Comparison of ENCODE assay signal across 10 cellular contexts in the genomic region with DNA sequence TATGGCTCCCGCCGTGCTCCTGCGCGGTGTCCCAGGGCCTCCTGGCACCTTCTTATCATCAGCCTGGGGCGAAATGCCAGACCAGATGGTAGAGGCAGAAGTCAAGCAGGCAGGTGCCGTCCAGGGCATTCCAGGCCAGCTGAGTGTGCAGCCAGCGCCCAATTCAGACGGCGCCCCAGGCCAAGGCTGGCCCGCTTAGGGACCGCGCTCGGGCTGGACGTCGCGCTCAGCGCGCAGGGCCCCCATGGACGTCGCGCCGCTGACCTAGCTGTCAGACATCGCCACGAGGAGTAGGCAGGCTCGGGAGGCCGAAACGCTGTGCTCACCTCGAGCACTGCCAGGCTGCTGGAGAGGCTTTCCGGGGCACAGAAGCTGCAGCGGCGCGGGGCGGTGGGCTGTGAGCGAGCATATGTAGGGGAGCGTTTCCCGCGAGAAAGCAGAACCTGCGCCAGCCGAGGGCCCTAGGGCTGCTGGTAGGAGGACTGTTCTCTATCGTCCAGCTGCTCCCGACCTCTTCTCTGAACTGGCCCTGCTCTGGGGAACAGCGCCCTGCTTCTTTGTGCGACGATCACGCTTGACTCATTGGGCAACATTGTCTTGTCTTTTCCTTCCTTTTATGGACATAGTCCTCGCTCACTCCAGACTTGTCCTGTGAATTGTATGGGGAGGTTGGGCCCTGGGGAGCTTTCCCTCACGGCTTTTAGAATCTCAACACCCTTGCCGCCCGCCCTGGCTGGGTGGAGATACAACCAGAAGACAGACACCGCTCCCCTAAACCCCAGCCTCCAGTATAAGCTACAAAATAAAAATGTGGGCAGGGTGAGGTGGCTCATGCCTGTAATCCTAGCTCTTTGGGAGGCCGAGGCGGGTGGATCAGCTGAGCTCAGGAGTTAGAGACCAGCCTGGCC. TPM values are rescaled to one million over a fixed set of nuclear protein-coding genes. Genes with fewer than 3 reads are reported as not detected.
DNase-seq lines count a peak whose midpoint lies in the region; ATAC-seq and TF ChIP-seq lines count a peak whose summit lies in the region.
"Had no signal": no experiment of that assay in that cellular context is flagged by ENCODE, and none has a peak within 500 bp of the region (broad histone marks: within the 10 kb centered on the region; RNA-seq: fewer than 3 reads in every experiment).

No MANE protein-coding gene starts in this region.

- intact Hi-C loops in Calu3 (cut with micrococcal nuclease; ENCODE audit: unreplicated experiment) (loop anchor here (2.0 to 10.0 kb wide), 2 partner anchors 33 to 293 kb away; no protein-coding TSS in a partner anchor), A673 (cut with micrococcal nuclease; ENCODE audit: unreplicated experiment) (loop anchor here (10.0 kb wide), 2 partner anchors 293 to 493 kb away; no protein-coding TSS in a partner anchor)

- WGBS in endodermal cell (ENCODE audit: insufficient coverage in 1 of 2, insufficient read length in 1 of 2), 2 experiments = 14 to 19% methylated on average over 27 to 52 of the region's 52 CpGs

- peak overlapping the region; percentile 65; the same call in 1 of the 2 replicates for H3K4me2 ChIP-seq in KMS-11

- BruUV-seq in Calu3 (replicated peaks; lab: Mats Ljungman, UMichigan) = no TSS peak
- no TSS peak for BruUV-seq in A673 (replicated peaks; lab: Mats Ljungman, UMichigan)

- CTCF ChIA-PET in Calu3 (lab: Charles Lee) = interaction anchor here (0.6 to 1.3 kb wide), 4 partner anchors 14 to 89 kb away, joined by 3 to 8 read pairs (median 4); no protein-coding TSS in a partner anchor
- CTCF ChIA-PET in A673 (lab: Charles Lee) = interaction anchor here (0.7 to 2.1 kb wide), 5 partner anchors 20 to 428 kb away, joined by 3 to 12 read pairs (median 4); no protein-coding TSS in a partner anchor

- TF ChIP-seq CTCF in Calu3 (IDR thresholded peaks at IDR 0.05; ENCODE audit: unreplicated experiment) (no peak), KMS-11 (conservative IDR thresholded peaks at IDR 0.05; ENCODE audit: low read depth, low read length) (no peak), endodermal cell (conservative IDR thresholded peaks at IDR 0.05) (no peak), mesothelial cell of epicardium (IDR thresholded peaks at IDR 0.05; ENCODE audit: unreplicated experiment) (no peak), A673 (conservative IDR thresholded peaks at IDR 0.05; ENCODE audit: low read depth, low read length) (no peak)

- H2AFZ ChIP-seq in KMS-11 (ENCODE audit: low read depth) = peak overlapping the region; percentile 87; the same call in 1 of the 2 replicates

- DNase-seq in Calu3 = no peak
- DNase-seq in endodermal cell = peak; percentile 83
- DNase-seq in mesothelial cell of epicardium (ENCODE audit: low spot score in 2 of 2, unreplicated experiment in 2 of 2) = no peak
- DNase-seq in A673 (ENCODE audit: low spot score) = no peak
- DNase-seq in stimulated activated CD4-positive, alpha-beta T cell treated with anti-CD3 and anti-CD28 coated beads, Interleukin-2, amount 100 ng/mL, for 24 hours = no peak
- no peak for DNase-seq in activated effector memory CD4-positive, alpha-beta T cell treated with Interleukin-2 at 50 U/mL for 16 hours
- DNase-seq: activated T-cell treated with anti-CD3 and anti-CD28 coated beads, Interleukin-2, amount 50 U/mL, for 4 hours; GDM1 had no signal

- no peaks in the 10 kb centered on the region for H3K79me2 ChIP-seq in KMS-11 (ENCODE audit: insufficient read depth, low read depth)

- no peaks in the 10 kb centered on the region for H3K9me3 Mint-ChIP-seq in Calu3 (ENCODE audit: low read depth, unreplicated experiment)
- no peaks in the 10 kb centered on the region for H3K9me3 Mint-ChIP-seq in endodermal cell
- H3K9me3 Mint-ChIP-seq in mesothelial cell of epicardium = no peaks in the 10 kb centered on the region
- H3K9me3 Mint-ChIP-seq: activated T-cell treated with anti-CD3 and anti-CD28 coated beads, Interleukin-2, amount 50 U/mL, for 4 hours had no signal

- H3K9ac ChIP-seq in KMS-11 (no peak overlapping the region), endodermal cell (ENCODE audit: extremely low read depth, low read length, poor library complexity, severe bottlenecking) (no peak overlapping the region)

- H3K27ac Mint-ChIP-seq in Calu3 (ENCODE audit: unreplicated experiment) = no peak overlapping the region
- no peak overlapping the region for H3K27ac Mint-ChIP-seq in endodermal cell
- no peak overlapping the region for H3K27ac Mint-ChIP-seq in mesothelial cell of epicardium

- H3K36me3 Mint-ChIP-seq in Calu3 (ENCODE audit: insufficient read depth, unreplicated experiment) (no peaks in the 10 kb centered on the region), endodermal cell (ENCODE audit: low read depth) (no peaks in the 10 kb centered on the region), mesothelial cell of epicardium (no peaks in the 10 kb centered on the region)

- H3K27me3 Mint-ChIP-seq in Calu3 (ENCODE audit: unreplicated experiment) (peaks cover 41% of the 10 kb centered on the region), endodermal cell (ENCODE audit: insufficient read depth) (peaks cover 91% of the 10 kb centered on the region), mesothelial cell of epicardium (ENCODE audit: low read depth) (peaks cover 99% of the 10 kb centered on the region)

- H3K9me3 ChIP-seq in endodermal cell (ENCODE audit: control insufficient read depth, low read length) (no peaks in the 10 kb centered on the region), A673 (ENCODE audit: low read depth, low read length, poor library complexity, severe bottlenecking) (no peaks in the 10 kb centered on the region)

- H3K4me1 ChIP-seq in KMS-11 (ENCODE audit: low read depth, poor library complexity, severe bottlenecking) (peaks cover 24% of the 10 kb centered on the region), endodermal cell (ENCODE audit: control insufficient read depth, insufficient read depth, low read length) (peaks cover 9% of the 10 kb centered on the region), A673 (ENCODE audit: insufficient read depth, low read length, poor library complexity, severe bottlenecking) (peaks cover 9% of the 10 kb centered on the region)

- no peaks in the 10 kb centered on the region for H4K20me1 ChIP-seq in KMS-11 (ENCODE audit: insufficient read depth)

- no peak for ATAC-seq in GM21381 (IDR thresholded peaks at IDR 0.05; ENCODE audit: unreplicated experiment)
- ATAC-seq: activated T-cell treated with anti-CD3 and anti-CD28 coated beads, Interleukin-2, amount 50 U/mL, for 4 hours had no signal

- peak overlapping the region; percentile 45 for H3K4me3 Mint-ChIP-seq in Calu3 (ENCODE audit: low read depth, unreplicated experiment)
- peak overlapping the region; percentile 54 for H3K4me3 Mint-ChIP-seq in endodermal cell
- H3K4me3 Mint-ChIP-seq in mesothelial cell of epicardium = peak overlapping the region; percentile 38
- H3K4me3 Mint-ChIP-seq: activated T-cell treated with anti-CD3 and anti-CD28 coated beads, Interleukin-2, amount 50 U/mL, for 4 hours had no signal

- POLR2A ChIA-PET in A673 (lab: Charles Lee; ENCODE audit: low non-redundant PET) = no interaction called here

- no peaks in the 10 kb centered on the region for H3K36me3 ChIP-seq in KMS-11 (ENCODE audit: insufficient read depth)
- no peaks in the 10 kb centered on the region for H3K36me3 ChIP-seq in endodermal cell (ENCODE audit: control insufficient read depth, insufficient read depth, low read length)
- H3K36me3 ChIP-seq in A673 (ENCODE audit: insufficient read depth, low read length, poor library complexity, severe bottlenecking) = no peaks in the 10 kb centered on the region

- no peak overlapping the region for H3K27ac ChIP-seq in KMS-11
- no peak overlapping the region for H3K27ac ChIP-seq in endodermal cell (ENCODE audit: low read depth, low read length)
- no peak overlapping the region for H3K27ac ChIP-seq in A673 (ENCODE audit: low read depth, low read length, poor library complexity, severe bottlenecking)

- H3K4me1 Mint-ChIP-seq in Calu3 (ENCODE audit: low read depth, unreplicated experiment) (peaks cover 19% of the 10 kb centered on the region), endodermal cell (peaks cover 31% of the 10 kb centered on the region), mesothelial cell of epicardium (peaks cover 21% of the 10 kb centered on the region)

- H3K4me3 ChIP-seq in KMS-11 (IDR thresholded peaks at IDR 0.05; ENCODE audit: insufficient read depth, low read depth, low read length) (no peak overlapping the region), endodermal cell (ENCODE audit: low read length) (peak overlapping the region; percentile 67), A673 (ENCODE audit: low read depth, low read length, poor library complexity, severe bottlenecking) (no peak overlapping the region)

- H3K27me3 ChIP-seq in KMS-11 (ENCODE audit: insufficient read depth, low read depth) (peaks cover 13% of the 10 kb centered on the region; the same call in 1 of the 2 replicates), endodermal cell (ENCODE audit: control insufficient read depth, insufficient read depth, low read length, poor library complexity, severe bottlenecking) (peaks cover 79% of the 10 kb centered on the region), A673 (replicated peaks; ENCODE audit: insufficient read depth, low read depth, low read length, poor library complexity) (peaks cover 43% of the 10 kb centered on the region)

RNA-seq across cellular contexts. Expression of a gene that starts 8.4 kb away (rescaled TPM):
- total RNA-seq in Calu3 (2022) = 0.78 and 1.1 TPM in 2 replicates
- 1 to 10 TPM; 1.5 to 3.0 TPM for total RNA-seq in endodermal cell
- 1.5 TPM for polyA plus RNA-seq in endodermal cell (2013, experiment 1 of 2)
- polyA plus RNA-seq in endodermal cell (2013, experiment 2 of 2) = 0.66 TPM
- not detected in 3 replicates for total RNA-seq in mesothelial cell of epicardium
- not detected in 2 replicates for total RNA-seq in A673 (2021)
- total RNA-seq: activated T-cell treated with anti-CD3 and anti-CD28 coated beads, Interleukin-2, amount 50 U/mL, for 4 hours had no signal
